18 cellular contexts compared by ENCODE assay signal in genomic region chr10:1408656-1409358, GRCh38.
DNase-seq lines count a peak whose midpoint lies in the region; ATAC-seq and TF ChIP-seq lines count a peak whose summit lies in the region.
"Had no signal": no experiment of that assay in that cellular context is flagged by ENCODE, and none has a peak within 500 bp of the region (broad histone marks: within the 10 kb centered on the region; RNA-seq: fewer than 3 reads in every experiment).

No MANE protein-coding gene starts in this region.

- H3K14ac ChIP-seq in neuronal stem cell (ENCODE audit: low read length) = no peak overlapping the region

- H2AK5ac ChIP-seq in neuronal stem cell (ENCODE audit: low read depth, low read length) = peak overlapping the region; percentile 92

- no peak for TF ChIP-seq POLR2A in esophagus muscularis mucosa (IDR thresholded peaks at IDR 0.05; ENCODE audit: low read depth)

- H3K9ac ChIP-seq in neuronal stem cell (ENCODE audit: low read depth, low read length, poor library complexity) = no peak overlapping the region
- H3K9ac ChIP-seq: GM23248 had no signal

- no peaks in the 10 kb centered on the region for H3K79me1 ChIP-seq in neuronal stem cell (ENCODE audit: low read depth, low read length)

- peak overlapping the region; percentile 25 for H2BK120ac ChIP-seq in neuronal stem cell (ENCODE audit: low read depth, low read length)

- no peak overlapping the region for H3K23ac ChIP-seq in neuronal stem cell (ENCODE audit: low read depth, low read length, poor library complexity)

- peak overlapping the region; percentile 77 for H3K18ac ChIP-seq in neuronal stem cell (ENCODE audit: low read length)

- no peak for ATAC-seq in GM18511 (IDR thresholded peaks at IDR 0.05; ENCODE audit: unreplicated experiment)
- ATAC-seq: CD8-positive, alpha-beta T cell; PC-3 had no signal

- H3K36me3 ChIP-seq in esophagus muscularis mucosa (no peaks in the 10 kb centered on the region), neuronal stem cell (replicated peaks in 1 of 2; ENCODE audit: control insufficient read depth in 2 of 2, insufficient read depth in 2 of 2, low read length in 2 of 2) (no peaks in the 10 kb centered on the region)

- H3K4me1 ChIP-seq in esophagus muscularis mucosa (no peaks in the 10 kb centered on the region), neuronal stem cell (ENCODE audit: control insufficient read depth in 2 of 2, insufficient read depth in 1 of 2, low read depth in 1 of 2, low read length in 2 of 2) (no peaks in the 10 kb centered on the region)

- intact Hi-C loops in esophagus muscularis mucosa (cut with DNase I) = no loop called here

- DNase-seq in activated effector memory CD4-positive, alpha-beta T cell treated with anti-CD3 and anti-CD28 coated beads, Interleukin-2, amount 50 U/mL, for 16 hours = peak; percentile 46
- no peak for DNase-seq in activated effector memory CD4-positive, alpha-beta T cell treated with Interleukin-2 at 50 U/mL for 16 hours
- DNase-seq in esophagus muscularis mucosa (ENCODE audit: extremely low spot score) (peak; percentile 91), neuronal stem cell (ENCODE audit: low spot score) (no peak), dedifferentiated amniotic fluid mesenchymal stem cell (ENCODE audit: extremely low spot score) (no peak)
- no peak for DNase-seq in activated CD4-positive, CD25-positive, alpha-beta regulatory T cell (lab: John Stamatoyannopoulos, UW)
- DNase-seq: DMS79, GM23248, IMR-90, NCI-H1417, NCI-H187 treated with DMSO at 0.1 percent for 48 hours, NCI-H226, NCI-H524, PC-3, RPMI8226, SHP77 treated with DMSO at 0.1 percent for 48 hours had no signal

- no peak overlapping the region for H3K27ac ChIP-seq in esophagus muscularis mucosa (replicated peaks in 1 of 4)
- H3K27ac ChIP-seq in neuronal stem cell (replicated peaks; ENCODE audit: low read length) = no peak overlapping the region
- H3K27ac ChIP-seq: GM23248 had no signal

- H4K91ac ChIP-seq in neuronal stem cell (ENCODE audit: low read depth, low read length, poor library complexity) = peak overlapping the region; percentile 85

- H2BK15ac ChIP-seq in neuronal stem cell (ENCODE audit: low read length) = no peak overlapping the region

- 93% methylated on average over 21 of the region's 26 CpGs for WGBS in esophagus muscularis mucosa
- WGBS in neuronal stem cell (ENCODE audit: extremely low coverage in 2 of 2, insufficient read length in 2 of 2, insufficient replicate concordance in 1 of 2), 2 donors = no CpG with 5 or more reads among the region's 26 CpGs

- H2AFZ ChIP-seq in neuronal stem cell (ENCODE audit: low read length) = no peak overlapping the region
- H2AFZ ChIP-seq: GM23248 had no signal

- H2BK12ac ChIP-seq in neuronal stem cell (ENCODE audit: low read length) = peak overlapping the region; percentile 87

- no peak for TF ChIP-seq EP300 in esophagus muscularis mucosa (IDR thresholded peaks at IDR 0.05)

- no peak overlapping the region for H4K8ac ChIP-seq in neuronal stem cell (ENCODE audit: low read depth, low read length)

- H3K27me3 ChIP-seq in esophagus muscularis mucosa = peaks cover 0 to 47% (median 0%) of the 10 kb centered on the region in 4 donors
- peaks cover 0 to 4% (median 0%) of the 10 kb centered on the region in 3 experiments for H3K27me3 ChIP-seq in neuronal stem cell (ENCODE audit: control insufficient read depth in 3 of 3, insufficient read depth in 3 of 3, low read depth in 1 of 3, low read length in 3 of 3)

- H3K9me3 ChIP-seq in esophagus muscularis mucosa (no peaks in the 10 kb centered on the region), neuronal stem cell (replicated peaks in 1 of 2; ENCODE audit: control insufficient read depth in 2 of 2, insufficient read depth in 1 of 2, low read depth in 1 of 2, low read length in 2 of 2) (no peaks in the 10 kb centered on the region)

- TF ChIP-seq CTCF in esophagus muscularis mucosa (IDR thresholded peaks at IDR 0.05) = no peak

- no peak overlapping the region for H3K4ac ChIP-seq in neuronal stem cell (ENCODE audit: low read length)

- no peak overlapping the region for H2BK5ac ChIP-seq in neuronal stem cell (ENCODE audit: low read length)

- H3K4me3 ChIP-seq in esophagus muscularis mucosa (no peak overlapping the region), neuronal stem cell (ENCODE audit: low read length in 2 of 2) (no peak overlapping the region)
- H3K4me3 ChIP-seq: GM23248 had no signal

- no peak overlapping the region for H3K4me2 ChIP-seq in neuronal stem cell (ENCODE audit: insufficient read depth, low read length, poor library complexity, severe bottlenecking)

Comparison
In these comparisons a context has a peak if more than half of its experiments do, and no peak if none do; other contexts are left out.
1. DNase-seq: peak in activated effector memory CD4-positive, alpha-beta T cell treated with anti-CD3 and anti-CD28 coated beads, Interleukin-2, amount 50 U/mL, for 16 hours (single experiment) and esophagus muscularis mucosa (single experiment); none in activated effector memory CD4-positive, alpha-beta T cell treated with Interleukin-2 at 50 U/mL for 16 hours (single experiment), neuronal stem cell (single experiment), dedifferentiated amniotic fluid mesenchymal stem cell (single experiment) and activated CD4-positive, CD25-positive, alpha-beta regulatory T cell (0 of 4).